In the genomic region with DNA sequence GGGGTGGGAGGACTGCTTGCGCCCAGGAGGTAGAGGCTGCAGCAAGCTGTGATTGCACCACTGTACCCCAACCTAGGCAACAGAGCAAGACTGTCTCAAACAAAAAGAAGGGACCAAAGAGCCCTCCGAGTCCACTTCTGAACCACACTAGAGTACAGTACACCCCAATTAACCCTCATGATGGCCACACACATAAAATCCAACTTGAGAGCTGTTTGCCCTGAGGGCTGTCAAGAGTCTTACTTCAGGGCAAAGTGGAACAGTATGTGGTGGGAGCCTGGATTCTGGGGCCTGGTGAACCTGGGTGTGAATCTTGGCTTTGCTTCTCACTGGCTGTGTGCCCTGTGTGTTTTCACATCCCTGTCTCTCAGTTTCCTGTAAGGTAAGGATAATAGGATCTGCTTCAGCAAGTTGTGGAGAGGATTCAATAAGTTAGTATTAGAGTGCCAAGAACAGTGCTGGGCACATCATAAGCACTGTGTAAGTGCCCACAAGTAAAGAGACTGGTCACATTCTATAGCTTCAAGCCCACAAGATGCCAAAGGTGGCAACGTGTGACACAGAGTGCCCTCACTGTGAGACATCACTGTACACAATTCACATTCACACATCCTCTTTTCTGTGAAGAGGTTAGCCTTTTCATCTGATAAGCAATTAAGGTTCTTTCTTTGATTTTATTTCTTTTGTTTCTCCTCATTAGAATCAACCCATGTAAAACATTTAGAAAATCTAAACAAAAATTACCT, we compare ENCODE assay signal across 1 cellular context.
TF ChIP-seq lines count a peak whose summit lies in the region.

No MANE protein-coding gene starts in this region.

TF ChIP-seq in GM12878, 131 proteins besides CTCF, POLR2A, EP300 and RAD21 (continued from another document):
- TF ChIP-seq, protein P1, sequence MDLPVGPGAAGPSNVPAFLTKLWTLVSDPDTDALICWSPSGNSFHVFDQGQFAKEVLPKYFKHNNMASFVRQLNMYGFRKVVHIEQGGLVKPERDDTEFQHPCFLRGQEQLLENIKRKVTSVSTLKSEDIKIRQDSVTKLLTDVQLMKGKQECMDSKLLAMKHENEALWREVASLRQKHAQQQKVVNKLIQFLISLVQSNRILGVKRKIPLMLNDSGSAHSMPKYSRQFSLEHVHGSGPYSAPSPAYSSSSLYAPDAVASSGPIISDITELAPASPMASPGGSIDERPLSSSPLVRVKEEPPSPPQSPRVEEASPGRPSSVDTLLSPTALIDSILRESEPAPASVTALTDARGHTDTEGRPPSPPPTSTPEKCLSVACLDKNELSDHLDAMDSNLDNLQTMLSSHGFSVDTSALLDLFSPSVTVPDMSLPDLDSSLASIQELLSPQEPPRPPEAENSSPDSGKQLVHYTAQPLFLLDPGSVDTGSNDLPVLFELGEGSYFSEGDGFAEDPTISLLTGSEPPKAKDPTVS (IDR thresholded peaks at IDR 0.05; ENCODE audit: low read depth, low read length): no peak
- TF ChIP-seq RBBP5 (conservative IDR thresholded peaks at IDR 0.05) (no peak), HCFC1 (IDR thresholded peaks at IDR 0.05; ENCODE audit: low read length) (no peak), WRNIP1 (IDR thresholded peaks at IDR 0.05; ENCODE audit: borderline replicate concordance, low read depth, low read length) (no peak), SMC3 (IDR thresholded peaks at IDR 0.05; ENCODE audit: borderline replicate concordance, low read length) (no peak), DPF2 (IDR thresholded peaks at IDR 0.05) (peak; percentile 51; the same call in 1 of the 2 replicates), BRCA1 (IDR thresholded peaks at IDR 0.05; ENCODE audit: low read depth, low read length) (no peak)
- TF ChIP-seq, protein P2, sequence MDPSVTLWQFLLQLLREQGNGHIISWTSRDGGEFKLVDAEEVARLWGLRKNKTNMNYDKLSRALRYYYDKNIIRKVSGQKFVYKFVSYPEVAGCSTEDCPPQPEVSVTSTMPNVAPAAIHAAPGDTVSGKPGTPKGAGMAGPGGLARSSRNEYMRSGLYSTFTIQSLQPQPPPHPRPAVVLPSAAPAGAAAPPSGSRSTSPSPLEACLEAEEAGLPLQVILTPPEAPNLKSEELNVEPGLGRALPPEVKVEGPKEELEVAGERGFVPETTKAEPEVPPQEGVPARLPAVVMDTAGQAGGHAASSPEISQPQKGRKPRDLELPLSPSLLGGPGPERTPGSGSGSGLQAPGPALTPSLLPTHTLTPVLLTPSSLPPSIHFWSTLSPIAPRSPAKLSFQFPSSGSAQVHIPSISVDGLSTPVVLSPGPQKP (IDR thresholded peaks at IDR 0.05; ENCODE audit: low read depth, low read length): no peak
- TF ChIP-seq, protein P3, sequence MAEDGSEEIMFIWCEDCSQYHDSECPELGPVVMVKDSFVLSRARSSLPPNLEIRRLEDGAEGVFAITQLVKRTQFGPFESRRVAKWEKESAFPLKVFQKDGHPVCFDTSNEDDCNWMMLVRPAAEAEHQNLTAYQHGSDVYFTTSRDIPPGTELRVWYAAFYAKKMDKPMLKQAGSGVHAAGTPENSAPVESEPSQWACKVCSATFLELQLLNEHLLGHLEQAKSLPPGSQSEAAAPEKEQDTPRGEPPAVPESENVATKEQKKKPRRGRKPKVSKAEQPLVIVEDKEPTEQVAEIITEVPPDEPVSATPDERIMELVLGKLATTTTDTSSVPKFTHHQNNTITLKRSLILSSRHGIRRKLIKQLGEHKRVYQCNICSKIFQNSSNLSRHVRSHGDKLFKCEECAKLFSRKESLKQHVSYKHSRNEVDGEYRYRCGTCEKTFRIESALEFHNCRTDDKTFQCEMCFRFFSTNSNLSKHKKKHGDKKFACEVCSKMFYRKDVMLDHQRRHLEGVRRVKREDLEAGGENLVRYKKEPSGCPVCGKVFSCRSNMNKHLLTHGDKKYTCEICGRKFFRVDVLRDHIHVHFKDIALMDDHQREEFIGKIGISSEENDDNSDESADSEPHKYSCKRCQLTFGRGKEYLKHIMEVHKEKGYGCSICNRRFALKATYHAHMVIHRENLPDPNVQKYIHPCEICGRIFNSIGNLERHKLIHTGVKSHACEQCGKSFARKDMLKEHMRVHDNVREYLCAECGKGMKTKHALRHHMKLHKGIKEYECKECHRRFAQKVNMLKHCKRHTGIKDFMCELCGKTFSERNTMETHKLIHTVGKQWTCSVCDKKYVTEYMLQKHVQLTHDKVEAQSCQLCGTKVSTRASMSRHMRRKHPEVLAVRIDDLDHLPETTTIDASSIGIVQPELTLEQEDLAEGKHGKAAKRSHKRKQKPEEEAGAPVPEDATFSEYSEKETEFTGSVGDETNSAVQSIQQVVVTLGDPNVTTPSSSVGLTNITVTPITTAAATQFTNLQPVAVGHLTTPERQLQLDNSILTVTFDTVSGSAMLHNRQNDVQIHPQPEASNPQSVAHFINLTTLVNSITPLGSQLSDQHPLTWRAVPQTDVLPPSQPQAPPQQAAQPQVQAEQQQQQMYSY (CRISPR knock-in tag; IDR thresholded peaks at IDR 0.05): no peak
- TF ChIP-seq, protein P4, sequence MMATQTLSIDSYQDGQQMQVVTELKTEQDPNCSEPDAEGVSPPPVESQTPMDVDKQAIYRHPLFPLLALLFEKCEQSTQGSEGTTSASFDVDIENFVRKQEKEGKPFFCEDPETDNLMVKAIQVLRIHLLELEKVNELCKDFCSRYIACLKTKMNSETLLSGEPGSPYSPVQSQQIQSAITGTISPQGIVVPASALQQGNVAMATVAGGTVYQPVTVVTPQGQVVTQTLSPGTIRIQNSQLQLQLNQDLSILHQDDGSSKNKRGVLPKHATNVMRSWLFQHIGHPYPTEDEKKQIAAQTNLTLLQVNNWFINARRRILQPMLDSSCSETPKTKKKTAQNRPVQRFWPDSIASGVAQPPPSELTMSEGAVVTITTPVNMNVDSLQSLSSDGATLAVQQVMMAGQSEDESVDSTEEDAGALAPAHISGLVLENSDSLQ (IDR thresholded peaks at IDR 0.05): 0 out of 2 replicates have a peak, but pooled peaks have one; percentile 4
- TF ChIP-seq, protein P5, sequence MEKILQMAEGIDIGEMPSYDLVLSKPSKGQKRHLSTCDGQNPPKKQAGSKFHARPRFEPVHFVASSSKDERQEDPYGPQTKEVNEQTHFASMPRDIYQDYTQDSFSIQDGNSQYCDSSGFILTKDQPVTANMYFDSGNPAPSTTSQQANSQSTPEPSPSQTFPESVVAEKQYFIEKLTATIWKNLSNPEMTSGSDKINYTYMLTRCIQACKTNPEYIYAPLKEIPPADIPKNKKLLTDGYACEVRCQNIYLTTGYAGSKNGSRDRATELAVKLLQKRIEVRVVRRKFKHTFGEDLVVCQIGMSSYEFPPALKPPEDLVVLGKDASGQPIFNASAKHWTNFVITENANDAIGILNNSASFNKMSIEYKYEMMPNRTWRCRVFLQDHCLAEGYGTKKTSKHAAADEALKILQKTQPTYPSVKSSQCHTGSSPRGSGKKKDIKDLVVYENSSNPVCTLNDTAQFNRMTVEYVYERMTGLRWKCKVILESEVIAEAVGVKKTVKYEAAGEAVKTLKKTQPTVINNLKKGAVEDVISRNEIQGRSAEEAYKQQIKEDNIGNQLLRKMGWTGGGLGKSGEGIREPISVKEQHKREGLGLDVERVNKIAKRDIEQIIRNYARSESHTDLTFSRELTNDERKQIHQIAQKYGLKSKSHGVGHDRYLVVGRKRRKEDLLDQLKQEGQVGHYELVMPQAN (conservative IDR thresholded peaks at IDR 0.05): 0 out of 2 replicates have a peak, but pooled peaks have one; percentile 32
